8 cellular contexts compared by ENCODE assay signal in genomic region chr1:148263128-148263905, GRCh38.
DNase-seq lines count a peak whose midpoint lies in the region; ATAC-seq and TF ChIP-seq lines count a peak whose summit lies in the region.

No MANE protein-coding gene starts in this region.

- POLR2A ChIA-PET in naive thymus-derived CD4-positive, alpha-beta T cell (lab: Charles Lee) = interaction anchor here (1.0 to 1.3 kb wide), 4 partner anchors 16 to 73 kb away, joined by 3 to 9 read pairs (median 5); no protein-coding TSS in a partner anchor

- H3K27ac Mint-ChIP-seq in naive thymus-derived CD4-positive, alpha-beta T cell = peak overlapping the region; percentile 88 to 97 (median 93)

- peak overlapping the region; percentile 75 to 87 (median 80) for H3K27ac ChIP-seq in esophagus squamous epithelium
- peak overlapping the region; percentile 76 for H3K27ac ChIP-seq in naive thymus-derived CD4-positive, alpha-beta T cell (ENCODE audit: low read depth, low read length)

- peaks cover 0 to 23% (median 4%) of the 10 kb centered on the region in 3 donors for H3K4me1 ChIP-seq in esophagus squamous epithelium
- no peaks in the 10 kb centered on the region for H3K4me1 ChIP-seq in naive thymus-derived CD4-positive, alpha-beta T cell (ENCODE audit: control insufficient read depth in 2 of 2, insufficient read depth in 2 of 2, low read length in 2 of 2)

- peak overlapping the region; percentile 38 to 64 (median 62) for H3K4me3 ChIP-seq in esophagus squamous epithelium
- H3K4me3 ChIP-seq in naive thymus-derived CD4-positive, alpha-beta T cell (ENCODE audit: low read length) = peak overlapping the region; percentile 59

- intact Hi-C loops in esophagus squamous epithelium (cut with DNase I) = no loop called here
- intact Hi-C loops in naive thymus-derived CD4-positive, alpha-beta T cell (cut with micrococcal nuclease) = loop anchor here in 1 of 2 donors (1.0 to 5.0 kb wide), 2 partner anchors 54 to 72 kb away; no protein-coding TSS in a partner anchor

- WGBS in esophagus squamous epithelium, 2 donors = 1% methylated on average over 32 to 36 of the region's 43 CpGs

- H3K27me3 Mint-ChIP-seq in activated T-cell treated with anti-CD3 and anti-CD28 coated beads, Interleukin-2, amount 50 U/mL, for 4 hours (ENCODE audit: low read depth) = no peaks in the 10 kb centered on the region
- peaks cover 0 to 50% (median 0%) of the 10 kb centered on the region in 5 donors for H3K27me3 Mint-ChIP-seq in naive thymus-derived CD4-positive, alpha-beta T cell

- ATAC-seq in HG02973 (IDR thresholded peaks at IDR 0.05; ENCODE audit: unreplicated experiment) = peak; percentile 69
- peak; percentile 80 to 84 for ATAC-seq in activated T-cell treated with anti-CD3 and anti-CD28 coated beads, Interleukin-2, amount 50 U/mL, for 4 hours
- ATAC-seq in naive thymus-derived CD4-positive, alpha-beta T cell = peak; percentile 90
- ATAC-seq in HG03469 (IDR thresholded peaks at IDR 0.05; ENCODE audit: unreplicated experiment) = no peak

- TF ChIP-seq CTCF in GM13977 (IDR thresholded peaks at IDR 0.05; ENCODE audit: extremely low read depth, insufficient read depth, missing control alignments) (no peak), esophagus squamous epithelium (IDR thresholded peaks at IDR 0.05) (no peak)

- in situ Hi-C loops in GM13977 (cut with MboI; ENCODE audit: low pct_unique_long_range_greater_than_20kb, low sequenced_read_pairs, unreplicated experiment) = no loop called here

- no peaks in the 10 kb centered on the region for H3K36me3 Mint-ChIP-seq in activated T-cell treated with anti-CD3 and anti-CD28 coated beads, Interleukin-2, amount 50 U/mL, for 4 hours (ENCODE audit: insufficient read depth)
- H3K36me3 Mint-ChIP-seq in naive thymus-derived CD4-positive, alpha-beta T cell = peaks cover 0 to 3% (median 0%) of the 10 kb centered on the region in 5 donors

- peak overlapping the region; percentile 90 for H3K4me3 Mint-ChIP-seq in activated T-cell treated with anti-CD3 and anti-CD28 coated beads, Interleukin-2, amount 50 U/mL, for 4 hours
- peak overlapping the region; percentile 89 to 97 (median 93) for H3K4me3 Mint-ChIP-seq in naive thymus-derived CD4-positive, alpha-beta T cell

- DNase-seq in GM13977 (ENCODE audit: low spot score) (peak; percentile 74), NCI-H82 treated with DMSO at 0.1 percent for 48 hours (lab: John Stamatoyannopoulos, UW; ENCODE audit: unreplicated experiment) (peak; percentile 68), esophagus squamous epithelium (lab: John Stamatoyannopoulos, UW) (no peak)
- peak; percentile 36 for DNase-seq in activated T-cell treated with anti-CD3 and anti-CD28 coated beads, Interleukin-2, amount 50 U/mL, for 4 hours
- DNase-seq in naive thymus-derived CD4-positive, alpha-beta T cell = peak; percentile 27 to 65 (median 51)
- DNase-seq in stimulated activated naive CD4-positive, alpha-beta T cell treated with Interleukin-2 at 50 U/mL for 16 hours (lab: John Stamatoyannopoulos, UW) = peak; percentile 51

- peaks cover 0 to 17% (median 0%) of the 10 kb centered on the region in 4 donors for H3K27me3 ChIP-seq in esophagus squamous epithelium
- no peaks in the 10 kb centered on the region for H3K27me3 ChIP-seq in naive thymus-derived CD4-positive, alpha-beta T cell (ENCODE audit: control insufficient read depth in 2 of 2, insufficient read depth in 2 of 2, low read length in 2 of 2)

- no peaks in the 10 kb centered on the region for H3K9me3 Mint-ChIP-seq in activated T-cell treated with anti-CD3 and anti-CD28 coated beads, Interleukin-2, amount 50 U/mL, for 4 hours
- no peaks in the 10 kb centered on the region for H3K9me3 Mint-ChIP-seq in naive thymus-derived CD4-positive, alpha-beta T cell

- CTCF ChIA-PET in naive thymus-derived CD4-positive, alpha-beta T cell (lab: Charles Lee) = no interaction called here

- H3K9me3 ChIP-seq in esophagus squamous epithelium = no peaks in the 10 kb centered on the region
- H3K9me3 ChIP-seq in naive thymus-derived CD4-positive, alpha-beta T cell (ENCODE audit: control insufficient read depth in 2 of 3, low read length in 3 of 3) = no peaks in the 10 kb centered on the region

- H3K36me3 ChIP-seq in esophagus squamous epithelium = no peaks in the 10 kb centered on the region
- no peaks in the 10 kb centered on the region for H3K36me3 ChIP-seq in naive thymus-derived CD4-positive, alpha-beta T cell (ENCODE audit: control insufficient read depth in 2 of 3, insufficient read depth in 3 of 3, low read length in 3 of 3)

- peak in 3 of 4 donors; percentile 8 to 81 (median 76) for TF ChIP-seq POLR2A in esophagus squamous epithelium (IDR thresholded peaks at IDR 0.05)

- peaks cover 16% of the 10 kb centered on the region for H3K4me1 Mint-ChIP-seq in activated T-cell treated with anti-CD3 and anti-CD28 coated beads, Interleukin-2, amount 50 U/mL, for 4 hours (ENCODE audit: low read depth)
- H3K4me1 Mint-ChIP-seq in naive thymus-derived CD4-positive, alpha-beta T cell = peaks cover 10 to 23% (median 13%) of the 10 kb centered on the region in 7 donors
